ENCODE assay signal across 2 cellular contexts in the genomic region with DNA sequence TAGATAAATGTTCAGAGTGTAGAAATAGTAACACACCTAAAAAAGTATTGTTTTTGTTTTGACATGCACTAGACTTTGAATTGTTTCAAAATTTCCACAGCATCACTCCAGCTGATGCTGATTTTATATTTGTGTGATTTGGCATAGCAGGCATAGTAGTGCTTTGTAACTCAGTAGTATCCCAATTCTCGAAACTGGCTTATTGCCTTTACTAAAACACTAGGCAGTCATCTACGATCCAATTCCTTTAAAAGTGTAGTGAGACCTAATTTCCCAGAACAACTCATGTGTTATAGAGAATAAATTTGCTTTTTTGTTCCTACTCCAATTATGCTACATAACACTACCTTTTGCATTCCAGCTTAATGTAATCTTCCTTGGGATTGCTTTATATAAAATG.
"Had no signal": no experiment of that assay in that cellular context is flagged by ENCODE, and none has a peak within 500 bp of the region (broad histone marks: within the 10 kb centered on the region; RNA-seq: fewer than 3 reads in every experiment).

No MANE protein-coding gene starts in this region.

- DNase-seq: GDM1, GF-D8 had no signal
